Comparison of ENCODE assay signal across 16 cellular contexts in genomic region chr10:69842020-69842419, GRCh38. TPM values are rescaled to one million over a fixed set of nuclear protein-coding genes. Genes with fewer than 3 reads are reported as not detected.
"Had no signal": no experiment of that assay in that cellular context is flagged by ENCODE, and none has a peak within 500 bp of the region (broad histone marks: within the 10 kb centered on the region; RNA-seq: fewer than 3 reads in every experiment).

No MANE protein-coding gene starts in this region.

- H3K36me3 Mint-ChIP-seq: activated naive CD8-positive, alpha-beta T cell; naive thymus-derived CD4-positive, alpha-beta T cell; type B pancreatic cell had no signal

- DNase-seq: activated CD4-positive, alpha-beta T cell treated with anti-CD3 and anti-CD28 coated beads for 1 hour; activated CD8-positive, alpha-beta memory T cell treated with anti-CD3 and anti-CD28 coated beads for 24 hours; activated CD8-positive, alpha-beta memory T cell treated with anti-CD3 and anti-CD28 coated beads, Interleukin-2, amount 50 U/mL, for 48 hours; activated effector memory CD4-positive, alpha-beta T cell treated with Interleukin-2 at 50 U/mL for 16 hours; amygdala; mesendoderm; naive thymus-derived CD4-positive, alpha-beta T cell; testis had no signal

- H3K27ac ChIP-seq: prostate gland, right atrium auricular region, SK-N-MC, skin epidermis, testis had no signal

- H3K9me3 Mint-ChIP-seq: naive thymus-derived CD4-positive, alpha-beta T cell; type B pancreatic cell had no signal

- H3K4me3 ChIP-seq: cardiac muscle cell, prostate gland, right atrium auricular region, SK-N-MC, skin epidermis, testis had no signal

- H3K4me3 Mint-ChIP-seq: activated naive CD8-positive, alpha-beta T cell; naive thymus-derived CD4-positive, alpha-beta T cell; type B pancreatic cell had no signal

- H3K27ac Mint-ChIP-seq: activated naive CD8-positive, alpha-beta T cell; naive thymus-derived CD4-positive, alpha-beta T cell; type B pancreatic cell had no signal

RNA-seq across cellular contexts. Expression of gene COL13A1, which starts 40.3 kb away (rescaled TPM):
- total RNA-seq: T-helper 2 cell treated with Interferon-gamma antibody and Interleukin-4, amounts not matched to agents 100 ng/mL and 5 ng/mL, for 36 hours had no signal
- polyA plus RNA-seq: naive thymus-derived CD4-positive, alpha-beta T cell had no signal
